2 cellular contexts compared by ENCODE assay signal in the genomic region with DNA sequence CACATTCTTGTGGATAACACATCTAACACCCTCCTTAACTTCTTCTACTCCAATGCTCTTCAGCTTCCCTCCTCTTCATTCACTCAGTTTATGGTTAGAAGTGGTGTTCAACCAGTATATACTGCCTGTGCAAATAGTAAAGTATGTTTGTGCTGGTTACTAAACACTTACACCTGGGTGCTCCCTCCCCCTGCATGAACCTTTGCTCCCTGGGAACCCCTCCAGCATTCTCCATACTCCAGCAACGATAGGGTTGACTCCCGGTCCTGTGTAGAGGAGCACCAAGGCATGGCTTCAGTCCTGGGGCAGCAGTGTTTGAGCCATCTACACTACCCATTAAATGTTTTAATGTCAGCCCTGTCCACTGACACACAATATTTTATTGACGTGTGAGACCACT.
TF ChIP-seq lines count a peak whose summit lies in the region.

No MANE protein-coding gene starts in this region.

TF ChIP-seq in liver, 16 proteins besides CTCF, POLR2A, EP300 and RAD21:
- TF ChIP-seq, protein P1, sequence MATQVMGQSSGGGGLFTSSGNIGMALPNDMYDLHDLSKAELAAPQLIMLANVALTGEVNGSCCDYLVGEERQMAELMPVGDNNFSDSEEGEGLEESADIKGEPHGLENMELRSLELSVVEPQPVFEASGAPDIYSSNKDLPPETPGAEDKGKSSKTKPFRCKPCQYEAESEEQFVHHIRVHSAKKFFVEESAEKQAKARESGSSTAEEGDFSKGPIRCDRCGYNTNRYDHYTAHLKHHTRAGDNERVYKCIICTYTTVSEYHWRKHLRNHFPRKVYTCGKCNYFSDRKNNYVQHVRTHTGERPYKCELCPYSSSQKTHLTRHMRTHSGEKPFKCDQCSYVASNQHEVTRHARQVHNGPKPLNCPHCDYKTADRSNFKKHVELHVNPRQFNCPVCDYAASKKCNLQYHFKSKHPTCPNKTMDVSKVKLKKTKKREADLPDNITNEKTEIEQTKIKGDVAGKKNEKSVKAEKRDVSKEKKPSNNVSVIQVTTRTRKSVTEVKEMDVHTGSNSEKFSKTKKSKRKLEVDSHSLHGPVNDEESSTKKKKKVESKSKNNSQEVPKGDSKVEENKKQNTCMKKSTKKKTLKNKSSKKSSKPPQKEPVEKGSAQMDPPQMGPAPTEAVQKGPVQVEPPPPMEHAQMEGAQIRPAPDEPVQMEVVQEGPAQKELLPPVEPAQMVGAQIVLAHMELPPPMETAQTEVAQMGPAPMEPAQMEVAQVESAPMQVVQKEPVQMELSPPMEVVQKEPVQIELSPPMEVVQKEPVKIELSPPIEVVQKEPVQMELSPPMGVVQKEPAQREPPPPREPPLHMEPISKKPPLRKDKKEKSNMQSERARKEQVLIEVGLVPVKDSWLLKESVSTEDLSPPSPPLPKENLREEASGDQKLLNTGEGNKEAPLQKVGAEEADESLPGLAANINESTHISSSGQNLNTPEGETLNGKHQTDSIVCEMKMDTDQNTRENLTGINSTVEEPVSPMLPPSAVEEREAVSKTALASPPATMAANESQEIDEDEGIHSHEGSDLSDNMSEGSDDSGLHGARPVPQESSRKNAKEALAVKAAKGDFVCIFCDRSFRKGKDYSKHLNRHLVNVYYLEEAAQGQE (IDR thresholded peaks at IDR 0.05) = no peak
- peak; percentile 67 to 82 for TF ChIP-seq HNF4A (conservative IDR thresholded peaks at IDR 0.05)
- TF ChIP-seq RXRA (IDR thresholded peaks at IDR 0.05) = peak; percentile 21 to 50
- TF ChIP-seq HNF4G (IDR thresholded peaks at IDR 0.05) = peak; percentile 63
- TF ChIP-seq, protein P2, sequence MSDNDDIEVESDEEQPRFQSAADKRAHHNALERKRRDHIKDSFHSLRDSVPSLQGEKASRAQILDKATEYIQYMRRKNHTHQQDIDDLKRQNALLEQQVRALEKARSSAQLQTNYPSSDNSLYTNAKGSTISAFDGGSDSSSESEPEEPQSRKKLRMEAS (IDR thresholded peaks at IDR 0.05) = no peak
- TF ChIP-seq SP1 (IDR thresholded peaks at IDR 0.05) = peak; percentile 55

TF ChIP-seq in HepG2, 621 proteins besides CTCF, POLR2A, EP300 and RAD21 (continued from another document):
- TF ChIP-seq HOXA7 (CRISPR knock-in tag; IDR thresholded peaks at IDR 0.05) = no peak
- TF ChIP-seq MYNN (CRISPR knock-in tag; IDR thresholded peaks at IDR 0.05; ENCODE audit: low read depth) = no peak
- no peak for TF ChIP-seq MED1 (CRISPR knock-in tag; IDR thresholded peaks at IDR 0.05)
- no peak for TF ChIP-seq GZF1 (CRISPR knock-in tag; IDR thresholded peaks at IDR 0.05)
- TF ChIP-seq SNRNP70 (IDR thresholded peaks at IDR 0.05; ENCODE audit: low read depth, low read length) = no peak
- TF ChIP-seq, protein P3, sequence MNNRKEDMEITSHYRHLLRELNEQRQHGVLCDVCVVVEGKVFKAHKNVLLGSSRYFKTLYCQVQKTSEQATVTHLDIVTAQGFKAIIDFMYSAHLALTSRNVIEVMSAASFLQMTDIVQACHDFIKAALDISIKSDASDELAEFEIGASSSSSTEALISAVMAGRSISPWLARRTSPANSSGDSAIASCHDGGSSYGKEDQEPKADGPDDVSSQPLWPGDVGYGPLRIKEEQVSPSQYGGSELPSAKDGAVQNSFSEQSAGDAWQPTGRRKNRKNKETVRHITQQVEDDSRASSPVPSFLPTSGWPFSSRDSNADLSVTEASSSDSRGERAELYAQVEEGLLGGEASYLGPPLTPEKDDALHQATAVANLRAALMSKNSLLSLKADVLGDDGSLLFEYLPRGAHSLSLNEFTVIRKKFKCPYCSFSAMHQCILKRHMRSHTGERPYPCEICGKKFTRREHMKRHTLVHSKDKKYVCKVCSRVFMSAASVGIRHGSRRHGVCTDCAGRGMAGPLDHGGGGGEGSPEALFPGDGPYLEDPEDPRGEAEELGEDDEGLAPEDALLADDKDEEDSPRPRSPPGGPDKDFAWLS (CRISPR knock-in tag; IDR thresholded peaks at IDR 0.05; ENCODE audit: borderline replicate concordance) = no peak
- no peak for TF ChIP-seq SRSF1 (optimal IDR thresholded peaks at IDR 0.05; ENCODE audit: low read depth, low read length)
- no peak for TF ChIP-seq TCF7L2 (IDR thresholded peaks at IDR 0.05; ENCODE audit: low read depth, low read length)
- no peak for TF ChIP-seq ZNF746 (CRISPR knock-in tag; IDR thresholded peaks at IDR 0.05)
- TF ChIP-seq ZNF33B (CRISPR knock-in tag; IDR thresholded peaks at IDR 0.05) = no peak
- no peak for TF ChIP-seq ZSCAN21 (CRISPR knock-in tag; IDR thresholded peaks at IDR 0.05; ENCODE audit: borderline replicate concordance)
- no peak for TF ChIP-seq KLF9 (CRISPR knock-in tag; IDR thresholded peaks at IDR 0.05; ENCODE audit: low read depth)
- TF ChIP-seq, protein P4, sequence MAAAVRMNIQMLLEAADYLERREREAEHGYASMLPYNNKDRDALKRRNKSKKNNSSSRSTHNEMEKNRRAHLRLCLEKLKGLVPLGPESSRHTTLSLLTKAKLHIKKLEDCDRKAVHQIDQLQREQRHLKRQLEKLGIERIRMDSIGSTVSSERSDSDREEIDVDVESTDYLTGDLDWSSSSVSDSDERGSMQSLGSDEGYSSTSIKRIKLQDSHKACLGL (CRISPR knock-in tag; IDR thresholded peaks at IDR 0.05) = no peak
- TF ChIP-seq ZNF850 (CRISPR knock-in tag; conservative IDR thresholded peaks at IDR 0.05) = no peak
- TF ChIP-seq TBX2 (CRISPR knock-in tag; IDR thresholded peaks at IDR 0.05; ENCODE audit: borderline replicate concordance) = no peak
- TF ChIP-seq GTF2F1 (IDR thresholded peaks at IDR 0.05; ENCODE audit: low read length) = no peak
- TF ChIP-seq CHD4 (IDR thresholded peaks at IDR 0.05; ENCODE audit: borderline replicate concordance, low read length) = no peak
